22 cellular contexts compared by ENCODE assay signal in genomic region chr21:21851657-21852056, GRCh38.
DNase-seq lines count a peak whose midpoint lies in the region; ATAC-seq and TF ChIP-seq lines count a peak whose summit lies in the region.
"Had no signal": no experiment of that assay in that cellular context is flagged by ENCODE, and none has a peak within 500 bp of the region (broad histone marks: within the 10 kb centered on the region; RNA-seq: fewer than 3 reads in every experiment).

No MANE protein-coding gene starts in this region.

- no peaks in the 10 kb centered on the region for H3K9me2 ChIP-seq in SK-N-SH

- H3K36me3 ChIP-seq in HUES64 (ENCODE audit: insufficient read depth, low read length), result no peaks in the 10 kb centered on the region
- no peaks in the 10 kb centered on the region for H3K36me3 ChIP-seq in SK-N-SH (replicated peaks in 1 of 2; ENCODE audit: control insufficient read depth in 1 of 2, insufficient read depth in 2 of 2, low read length in 1 of 2)
- H3K36me3 ChIP-seq: MG63 had no signal

- H3K4me2 ChIP-seq in SK-N-SH, result no peak overlapping the region

- peak overlapping the region; percentile 77 for H3K27ac ChIP-seq in HUES64 (ENCODE audit: low read depth, low read length)
- H3K27ac ChIP-seq in SK-N-SH (ENCODE audit: low read depth in 2 of 2, low read length in 1 of 2), result no peak overlapping the region; a peak in 1 of 4 replicates

- WGBS in HUES64, result 80% methylated on average over 1 of the region's 3 CpGs
- 43% methylated on average over 3 of the region's 3 CpGs for WGBS in SK-N-SH (ENCODE audit: low lambda C conversion rate)

- peak overlapping the region; percentile 83 for H2AFZ ChIP-seq in SK-N-SH (ENCODE audit: low read depth)

- H3K4me3 ChIP-seq in HUES64 (ENCODE audit: low read length) (0 out of 2 replicates have a peak overlapping the region, but pooled peaks have one; percentile 13), SK-N-SH (ENCODE audit: low read depth in 2 of 2, low read length in 1 of 2) (no peak overlapping the region), fibroblast of mammary gland (ENCODE audit: control insufficient read depth, low read depth, low read length) (no peak overlapping the region)
- H3K4me3 ChIP-seq: GM12878, MG63 had no signal

- H3K9ac ChIP-seq in HUES64 (ENCODE audit: low read depth, low read length), result peak overlapping the region; percentile 16; the same call in 1 of the 2 replicates
- no peak overlapping the region for H3K9ac ChIP-seq in SK-N-SH

- no peaks in the 10 kb centered on the region for H3K27me3 ChIP-seq in HUES64 (ENCODE audit: insufficient read depth, low read length)
- H3K27me3 ChIP-seq in SK-N-SH (ENCODE audit: insufficient read depth), result no peaks in the 10 kb centered on the region
- H3K27me3 ChIP-seq: MG63 had no signal

- H3K79me2 ChIP-seq in SK-N-SH (ENCODE audit: insufficient read depth), result no peaks in the 10 kb centered on the region

- POLR2A ChIA-PET in SK-N-SH (lab: Yijun Ruan, JAX), result no interaction called here

- TF ChIP-seq RAD21 in SK-N-SH (IDR thresholded peaks at IDR 0.05; ENCODE audit: low read length), result no peak

- CTCF ChIA-PET in SK-N-SH (lab: Yijun Ruan, JAX), result no interaction called here

- DNase-seq in ELR (ENCODE audit: low read depth), result peak; percentile 48
- no peak for DNase-seq in SK-N-SH
- DNase-seq in fibroblast of mammary gland (ENCODE audit: low read depth), result peak; percentile 20
- DNase-seq in stimulated activated CD4-positive, alpha-beta T cell treated with anti-CD3 and anti-CD28 coated beads, Interleukin-12 subunit alpha, Interleukin-12 subunit beta, amount 100 ng/mL, for 4 hours, result no peak
- no peak for DNase-seq in NCI-H1694 treated with DMSO at 0.1 percent for 48 hours (lab: John Stamatoyannopoulos, UW)
- no peak for DNase-seq in GDM1 (lab: John Stamatoyannopoulos, UW)
- DNase-seq: activated CD4-positive, alpha-beta T cell treated with anti-CD3 and anti-CD28 coated beads for 4 hours; CD4-positive, CD25-positive, alpha-beta regulatory T cell; cerebellar nuclear complex; mesenchymal stem cell; MG63; naive B cell; NCI-H1436 treated with DMSO at 0.1 percent for 48 hours; NCI-H2171 treated with DMSO at 0.1 percent for 48 hours; NCI-H748 treated with DMSO at 0.1 percent for 48 hours; small intestine; stimulated activated naive B cell treated with anti-CD40 and anti-IgM and Interleukin-4, amounts not matched to agents 10 μg/mL and 1 μg/mL and 100 μg/mL, for 72 hours had no signal

- H3K4me1 ChIP-seq in HUES64 (ENCODE audit: insufficient read depth, low read length) (peaks cover 36% of the 10 kb centered on the region), SK-N-SH (ENCODE audit: control insufficient read depth in 1 of 2, insufficient read depth in 2 of 2, low read depth in 1 of 2, low read length in 1 of 2) (peaks cover 0 to 10% of the 10 kb centered on the region in 2 experiments; a peak in 2 of 4 replicates)

- TF ChIP-seq EP300 in SK-N-SH (IDR thresholded peaks at IDR 0.05; ENCODE audit: borderline replicate concordance in 1 of 2, low read depth in 1 of 2, low read length in 1 of 2), result peak; percentile 50 to 59; a peak in 3 of 4 replicates

- H3K9me3 ChIP-seq in HUES64 (ENCODE audit: insufficient read depth, low read depth, low read length) (peaks cover 5% of the 10 kb centered on the region; the same call in 1 of the 2 replicates), SK-N-SH (no peaks in the 10 kb centered on the region)

- TF ChIP-seq CTCF in SK-N-SH (IDR thresholded peaks at IDR 0.05), result no peak
- no peak for TF ChIP-seq CTCF in fibroblast of mammary gland (conservative IDR thresholded peaks at IDR 0.05; ENCODE audit: control insufficient read depth, insufficient read depth, low read depth, low read length)

- no peak for ATAC-seq in HG02623 (IDR thresholded peaks at IDR 0.05; ENCODE audit: unreplicated experiment)
- ATAC-seq: activated naive CD4-positive, alpha-beta T cell treated with anti-CD3 and anti-CD28 coated beads, Interleukin-2, amount 50 U/mL, for 72 hours; GM12878; Right ventricle myocardium inferior; stimulated activated naive B cell treated with anti-CD40 and anti-IgM and Interleukin-4, amounts not matched to agents 10 μg/mL and 1 μg/mL and 100 μg/mL, for 72 hours had no signal

- no peaks in the 10 kb centered on the region for H3F3A ChIP-seq in SK-N-SH (replicated peaks; ENCODE audit: insufficient read depth)

- H4K20me1 ChIP-seq in SK-N-SH (ENCODE audit: insufficient read depth), result no peaks in the 10 kb centered on the region

TF ChIP-seq in SK-N-SH, 30 proteins besides CTCF, POLR2A, EP300 and RAD21:
- no peak for TF ChIP-seq TAF1 (IDR thresholded peaks at IDR 0.05; ENCODE audit: borderline replicate concordance, low read depth, low read length)
- peak; percentile 69 for TF ChIP-seq PBX3 (IDR thresholded peaks at IDR 0.05)
- peak; percentile 19; the same call in 1 of the 2 replicates for TF ChIP-seq JUND (IDR thresholded peaks at IDR 0.05)
- TF ChIP-seq REST (IDR thresholded peaks at IDR 0.05; ENCODE audit: low read depth, low read length), result no peak
- peak; percentile 12; the same call in 1 of the 2 replicates for TF ChIP-seq TEAD4 (IDR thresholded peaks at IDR 0.05; ENCODE audit: borderline replicate concordance, insufficient read depth)
- no peak for TF ChIP-seq NFIC (IDR thresholded peaks at IDR 0.05; ENCODE audit: borderline replicate concordance)
- TF ChIP-seq EZH2phosphoT487 (IDR thresholded peaks at IDR 0.05; ENCODE audit: borderline replicate concordance, low read depth), result no peak
- 0 out of 2 replicates have a peak, but pooled peaks have one; percentile 18 for TF ChIP-seq FOXM1 (IDR thresholded peaks at IDR 0.05; ENCODE audit: low read depth)
- peak; percentile 81 for TF ChIP-seq TCF12 (IDR thresholded peaks at IDR 0.05)

Comparison
In these comparisons a context has a peak if more than half of its experiments do, and no peak if none do; other contexts are left out.
1. DNase-seq: peak in ELR (single experiment) and fibroblast of mammary gland (single experiment); none in SK-N-SH (single experiment), stimulated activated CD4-positive, alpha-beta T cell treated with anti-CD3 and anti-CD28 coated beads, Interleukin-12 subunit alpha, Interleukin-12 subunit beta, amount 100 ng/mL, for 4 hours (single experiment), NCI-H1694 treated with DMSO at 0.1 percent for 48 hours (single experiment) and GDM1 (single experiment).